11 cellular contexts compared by ENCODE assay signal in genomic region chr20:46941404-46941803, GRCh38. TPM values are rescaled to one million over a fixed set of nuclear protein-coding genes. Genes with fewer than 3 reads are reported as not detected.
"Had no signal": no experiment of that assay in that cellular context is flagged by ENCODE, and none has a peak within 500 bp of the region (broad histone marks: within the 10 kb centered on the region; RNA-seq: fewer than 3 reads in every experiment).

No MANE protein-coding gene starts in this region.

- H3K27ac ChIP-seq: GM23248 had no signal

- DNase-seq: GM23248, GOT3, H7, H9, HCEC 1CT, HFFc6 had no signal

- H3K4me2 ChIP-seq: GM23338 had no signal

- H3K9me3 ChIP-seq: HAP-1 had no signal

- H3K4me1 ChIP-seq: HAP-1 had no signal

- H2AFZ ChIP-seq: GM23248, GM23338 had no signal

- ATAC-seq: GM23338, HCT116 had no signal

- H3K36me3 ChIP-seq: HAP-1 had no signal

- H3K9ac ChIP-seq: GM23248 had no signal

- H3K4me3 ChIP-seq: GM23248, GM23338, HAP-1 had no signal

- FAIRE-seq: H1, H54 had no signal

RNA-seq across cellular contexts. Expression of gene EYA2, which starts 46.8 kb away (rescaled TPM):
- total RNA-seq: GM23248 had no signal
